Comparison of ENCODE assay signal across 28 cellular contexts in the genomic region with DNA sequence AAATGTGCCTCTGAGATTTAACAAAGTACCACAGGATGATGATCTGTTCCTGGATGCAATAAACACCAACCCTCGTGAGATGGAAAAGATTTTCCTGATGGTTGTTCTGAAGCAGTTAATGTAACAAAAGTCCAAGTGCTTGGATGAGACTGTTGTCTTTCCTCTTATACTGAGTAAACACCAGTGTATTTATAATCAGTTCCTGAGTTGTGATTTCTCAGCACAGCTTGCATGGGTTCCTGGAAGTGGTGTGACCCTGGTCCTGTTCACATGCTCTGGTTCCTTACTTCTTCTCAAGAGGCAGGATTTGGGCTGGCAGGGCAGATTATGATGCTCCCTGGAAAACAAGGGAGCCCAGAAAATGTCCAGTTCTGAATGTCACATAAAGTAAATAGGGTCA.
DNase-seq lines count a peak whose midpoint lies in the region; ATAC-seq, FAIRE-seq and TF ChIP-seq lines count a peak whose summit lies in the region.
"Had no signal": no experiment of that assay in that cellular context is flagged by ENCODE, and none has a peak within 500 bp of the region (broad histone marks: within the 10 kb centered on the region; RNA-seq: fewer than 3 reads in every experiment).

No MANE protein-coding gene starts in this region.

- no peak for TF ChIP-seq EP300 in A549 (IDR thresholded peaks at IDR 0.05)
- TF ChIP-seq EP300 in SK-N-SH (IDR thresholded peaks at IDR 0.05; ENCODE audit: borderline replicate concordance in 1 of 2, low read depth in 1 of 2, low read length in 1 of 2): no peak

- CTCF ChIA-PET in A549 (lab: Yijun Ruan, JAX) (no interaction called here), SK-N-SH (lab: Yijun Ruan, JAX) (no interaction called here)

- H3K9me3 ChIP-seq in A549 (peaks cover 3% of the 10 kb centered on the region; the same call in 1 of the 3 replicates), GM23248 (ENCODE audit: low read depth) (no peaks in the 10 kb centered on the region), mucosa of rectum (ENCODE audit: control insufficient read depth in 2 of 2, low read length in 2 of 2) (no peaks in the 10 kb centered on the region), SK-N-SH (no peaks in the 10 kb centered on the region), right atrium auricular region (peaks cover 0 to 7% of the 10 kb centered on the region in 2 donors)
- H3K9me3 ChIP-seq: Caco-2 had no signal

- DNase-seq in A549 (ENCODE audit: low read depth in 1 of 2, low spot score in 1 of 2): peak in 1 of 2 experiments; percentile 19
- no peak for DNase-seq in GM23248
- peak; percentile 52 for DNase-seq in fibroblast of gingiva (ENCODE audit: low read depth)
- DNase-seq in SK-N-SH: no peak
- DNase-seq in right atrium auricular region (ENCODE audit: low spot score): no peak
- no peak for DNase-seq in SHP77 (lab: John Stamatoyannopoulos, UW)
- DNase-seq in NCI-H2196 (lab: John Stamatoyannopoulos, UW; ENCODE audit: unreplicated experiment): no peak
- DNase-seq: C1 segment of cervical spinal cord; Caco-2; CD8-positive, alpha-beta T cell; DMS79 treated with DMSO at 0.1 percent for 48 hours; Kasumi-1; NCI-H1092 treated with DMSO at 0.1 percent for 48 hours; NCI-H1436; NCI-H187; NCI-H2107; NCI-H226; NCI-H524 treated with DMSO at 0.1 percent for 48 hours; NCI-H774; PC-9; T-helper 1 cell had no signal

- no peak overlapping the region for H3K4me3 ChIP-seq in A549
- H3K4me3 ChIP-seq in GM23248: no peak overlapping the region
- H3K4me3 ChIP-seq in mucosa of rectum (ENCODE audit: low read length in 2 of 2): no peak overlapping the region
- H3K4me3 ChIP-seq in SK-N-SH (ENCODE audit: low read depth in 2 of 2, low read length in 1 of 2): no peak overlapping the region
- no peak overlapping the region for H3K4me3 ChIP-seq in right atrium auricular region
- H3K4me3 ChIP-seq: K562, PC-9 had no signal

- TF ChIP-seq RAD21 in A549 (conservative IDR thresholded peaks at IDR 0.05 in 1 of 2, IDR thresholded peaks at IDR 0.05 in 1 of 2) (no peak), SK-N-SH (IDR thresholded peaks at IDR 0.05; ENCODE audit: low read length) (no peak)

- peak overlapping the region; percentile 5 to 67 for H3K27ac ChIP-seq in A549
- H3K27ac ChIP-seq in GM23248: no peak overlapping the region
- peak overlapping the region; percentile 39 to 51 for H3K27ac ChIP-seq in mucosa of rectum (ENCODE audit: low read depth in 2 of 2, low read length in 2 of 2)
- H3K27ac ChIP-seq in SK-N-SH (ENCODE audit: low read depth in 2 of 2, low read length in 1 of 2): no peak overlapping the region
- no peak overlapping the region for H3K27ac ChIP-seq in right atrium auricular region
- H3K27ac ChIP-seq: PC-9 had no signal

- in situ Hi-C loops in GM23248 (cut with MboI): no loop called here

- TF ChIP-seq CTCF in A549 (IDR thresholded peaks at IDR 0.05) (no peak), SK-N-SH (IDR thresholded peaks at IDR 0.05) (no peak), right atrium auricular region (IDR thresholded peaks at IDR 0.05) (no peak)

- no peaks in the 10 kb centered on the region for H3K36me3 ChIP-seq in GM23248 (ENCODE audit: low read depth)
- H3K36me3 ChIP-seq in mucosa of rectum (ENCODE audit: control insufficient read depth in 2 of 2, insufficient read depth in 2 of 2, low read length in 2 of 2): no peaks in the 10 kb centered on the region
- H3K36me3 ChIP-seq in SK-N-SH (replicated peaks in 1 of 2; ENCODE audit: control insufficient read depth in 1 of 2, insufficient read depth in 2 of 2, low read length in 1 of 2): no peaks in the 10 kb centered on the region
- no peaks in the 10 kb centered on the region for H3K36me3 ChIP-seq in right atrium auricular region

- peaks cover 32% of the 10 kb centered on the region for H3K4me1 ChIP-seq in A549
- H3K4me1 ChIP-seq in GM23248 (ENCODE audit: insufficient read depth): peaks cover 24% of the 10 kb centered on the region
- H3K4me1 ChIP-seq in mucosa of rectum (ENCODE audit: control insufficient read depth in 2 of 2, insufficient read depth in 2 of 2, low read length in 2 of 2): no peaks in the 10 kb centered on the region
- H3K4me1 ChIP-seq in SK-N-SH (ENCODE audit: control insufficient read depth in 1 of 2, insufficient read depth in 2 of 2, low read depth in 1 of 2, low read length in 1 of 2): peaks cover under 1 to 5% of the 10 kb centered on the region in 2 experiments; a peak in 2 of 4 replicates
- no peaks in the 10 kb centered on the region for H3K4me1 ChIP-seq in right atrium auricular region

- no peak for TF ChIP-seq POLR2A in A549 (IDR thresholded peaks at IDR 0.05; ENCODE audit: low read length)

- H3F3A ChIP-seq in GM23248 (ENCODE audit: insufficient read depth) (peaks cover 19% of the 10 kb centered on the region), SK-N-SH (replicated peaks; ENCODE audit: insufficient read depth) (no peaks in the 10 kb centered on the region)

- H2AFZ ChIP-seq in GM23248: 0 out of 2 replicates have a peak overlapping the region, but pooled peaks have one; percentile 14
- H2AFZ ChIP-seq in SK-N-SH (ENCODE audit: low read depth): no peak overlapping the region
- H2AFZ ChIP-seq: PC-9 had no signal

- no peaks in the 10 kb centered on the region for H3K79me2 ChIP-seq in GM23248 (ENCODE audit: insufficient read depth)
- no peaks in the 10 kb centered on the region for H3K79me2 ChIP-seq in SK-N-SH (ENCODE audit: insufficient read depth)

- H3K9me2 ChIP-seq in GM23248 (ENCODE audit: insufficient read depth) (no peaks in the 10 kb centered on the region), SK-N-SH (no peaks in the 10 kb centered on the region)

- 40% methylated on average over 1 of the region's 1 CpG for WGBS in A549 (ENCODE audit: missing lambda C conversion rate)
- WGBS in GM23248 (ENCODE audit: low coverage in 1 of 2, low lambda C conversion rate in 2 of 2, missing lambda C conversion rate in 2 of 2), 2 experiments: 64 to 71% methylated on average over 1 of the region's 1 CpG
- 76% methylated on average over 1 of the region's 1 CpG for WGBS in SK-N-SH (ENCODE audit: low lambda C conversion rate)

- H3K27me3 ChIP-seq in GM23248 (replicated peaks; ENCODE audit: insufficient read depth) (no peaks in the 10 kb centered on the region), mucosa of rectum (ENCODE audit: control insufficient read depth in 2 of 2, insufficient read depth in 2 of 2, low read length in 2 of 2) (no peaks in the 10 kb centered on the region), SK-N-SH (ENCODE audit: insufficient read depth) (no peaks in the 10 kb centered on the region), right atrium auricular region (no peaks in the 10 kb centered on the region)

- no peaks in the 10 kb centered on the region for H4K20me1 ChIP-seq in GM23248 (ENCODE audit: insufficient read depth)
- H4K20me1 ChIP-seq in SK-N-SH (ENCODE audit: insufficient read depth): no peaks in the 10 kb centered on the region

- FAIRE-seq in A549 (lab: Jason Lieb, UNC): no peak
- FAIRE-seq: A204.1, GM12892, GM19239, H54, K562 had no signal

- H3K4me2 ChIP-seq in A549 (no peak overlapping the region), GM23248 (ENCODE audit: unreplicated experiment) (no peak overlapping the region), SK-N-SH (no peak overlapping the region)
- H3K4me2 ChIP-seq: PC-9 had no signal

- no peak for ATAC-seq in A549
- ATAC-seq: CD8-positive, alpha-beta T cell; K562; Right ventricle myocardium inferior had no signal

- POLR2A ChIA-PET in A549 (lab: Yijun Ruan, JAX): no interaction called here
- POLR2A ChIA-PET in SK-N-SH (lab: Yijun Ruan, JAX): no interaction called here

- H3K9ac ChIP-seq in GM23248 (no peak overlapping the region), mucosa of rectum (ENCODE audit: low read depth in 1 of 2, low read length in 2 of 2) (no peak overlapping the region), SK-N-SH (no peak overlapping the region)

TF ChIP-seq in A549, 52 proteins besides CTCF, POLR2A, EP300 and RAD21:
- TF ChIP-seq NFE2L2 (conservative IDR thresholded peaks at IDR 0.05; ENCODE audit: low read length): no peak
TF ChIP-seq in A549: peak in this region for 0.

TF ChIP-seq in SK-N-SH, 30 proteins besides CTCF, POLR2A, EP300 and RAD21 (continues in another document):
- TF ChIP-seq FOXJ3 (CRISPR knock-in tag; IDR thresholded peaks at IDR 0.05) (no peak), EZH2phosphoT487 (IDR thresholded peaks at IDR 0.05; ENCODE audit: borderline replicate concordance, low read depth) (no peak), RFX5 (IDR thresholded peaks at IDR 0.05; ENCODE audit: low read length) (no peak), NFIC (IDR thresholded peaks at IDR 0.05; ENCODE audit: borderline replicate concordance) (no peak), ELF1 (IDR thresholded peaks at IDR 0.05) (no peak), JUND (IDR thresholded peaks at IDR 0.05) (no peak), FOXM1 (IDR thresholded peaks at IDR 0.05; ENCODE audit: low read depth) (no peak), FOSL2 (IDR thresholded peaks at IDR 0.05; ENCODE audit: borderline replicate concordance, low read depth) (no peak), MXI1 (IDR thresholded peaks at IDR 0.05; ENCODE audit: low read depth, low read length) (no peak), TCF12 (IDR thresholded peaks at IDR 0.05) (no peak), RXRA (IDR thresholded peaks at IDR 0.05; ENCODE audit: borderline replicate concordance, low read depth) (no peak), CHD2 (IDR thresholded peaks at IDR 0.05; ENCODE audit: low read length, partially characterized antibody) (no peak), RCOR1 (IDR thresholded peaks at IDR 0.05; ENCODE audit: low read length) (no peak), NRF1 (IDR thresholded peaks at IDR 0.05; ENCODE audit: low read depth, low read length) (no peak), TEAD4 (IDR thresholded peaks at IDR 0.05; ENCODE audit: borderline replicate concordance, insufficient read depth) (no peak)
- TF ChIP-seq, protein P1, sequence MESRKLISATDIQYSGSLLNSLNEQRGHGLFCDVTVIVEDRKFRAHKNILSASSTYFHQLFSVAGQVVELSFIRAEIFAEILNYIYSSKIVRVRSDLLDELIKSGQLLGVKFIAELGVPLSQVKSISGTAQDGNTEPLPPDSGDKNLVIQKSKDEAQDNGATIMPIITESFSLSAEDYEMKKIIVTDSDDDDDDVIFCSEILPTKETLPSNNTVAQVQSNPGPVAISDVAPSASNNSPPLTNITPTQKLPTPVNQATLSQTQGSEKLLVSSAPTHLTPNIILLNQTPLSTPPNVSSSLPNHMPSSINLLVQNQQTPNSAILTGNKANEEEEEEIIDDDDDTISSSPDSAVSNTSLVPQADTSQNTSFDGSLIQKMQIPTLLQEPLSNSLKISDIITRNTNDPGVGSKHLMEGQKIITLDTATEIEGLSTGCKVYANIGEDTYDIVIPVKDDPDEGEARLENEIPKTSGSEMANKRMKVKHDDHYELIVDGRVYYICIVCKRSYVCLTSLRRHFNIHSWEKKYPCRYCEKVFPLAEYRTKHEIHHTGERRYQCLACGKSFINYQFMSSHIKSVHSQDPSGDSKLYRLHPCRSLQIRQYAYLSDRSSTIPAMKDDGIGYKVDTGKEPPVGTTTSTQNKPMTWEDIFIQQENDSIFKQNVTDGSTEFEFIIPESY (IDR thresholded peaks at IDR 0.05; ENCODE audit: borderline replicate concordance, low read depth): no peak

Comparison
In these comparisons a context has a peak if more than half of its experiments do, and no peak if none do; other contexts are left out.
1. H3K27ac ChIP-seq: peak in A549 (2 of 2) and mucosa of rectum (2 of 2); none in GM23248 (single experiment), SK-N-SH (0 of 2) and right atrium auricular region (0 of 2).